12 cellular contexts compared by ENCODE assay signal in genomic region chr2:214575030-214575949, GRCh38.
DNase-seq lines count a peak whose midpoint lies in the region; ATAC-seq lines count a peak whose summit lies in the region.
"Had no signal": no experiment of that assay in that cellular context is flagged by ENCODE, and none has a peak within 500 bp of the region (broad histone marks: within the 10 kb centered on the region; RNA-seq: fewer than 3 reads in every experiment).

No MANE protein-coding gene starts in this region.

- ATAC-seq in HG03135 (IDR thresholded peaks at IDR 0.05; ENCODE audit: unreplicated experiment), result no peak
- ATAC-seq: stimulated activated naive CD8-positive, alpha-beta T cell treated with anti-CD3 and anti-CD28 coated beads, Interleukin-15, amount 100 ng/mL, for 72 hours had no signal

- in situ Hi-C loops in KBM-7 (cut with MboI; ENCODE audit: low pct_unique_long_range_greater_than_20kb, low sequenced_read_pairs), result no loop called here

- H3K27ac ChIP-seq in cingulate gyrus (ENCODE audit: low read depth, low read length), result peak overlapping the region; percentile 41
- H3K27ac ChIP-seq: right atrium auricular region had no signal

- DNase-seq in DMS153 treated with DMSO at 0.1 percent for 48 hours (lab: John Stamatoyannopoulos, UW; ENCODE audit: unreplicated experiment) (peak; percentile 16), KBM-7 (peak; percentile 29), nucleus accumbens (lab: John Stamatoyannopoulos, UW) (peak in 52 of 56 donors; percentile 11 to 87 (median 67)), HK-2 (ENCODE audit: unreplicated experiment) (no peak), HPDE6-E6E7 (ENCODE audit: extremely low spot score) (no peak)
- DNase-seq in stimulated activated CD4-positive, alpha-beta T cell treated with anti-CD3 and anti-CD28 coated beads, Interleukin-2, amount 100 ng/mL, for 48 hours, result no peak
- DNase-seq: dermis blood vessel endothelial cell; SK-N-SH; stimulated activated naive CD8-positive, alpha-beta T cell treated with anti-CD3 and anti-CD28 coated beads, Interleukin-15, amount 100 ng/mL, for 72 hours had no signal

Comparison
In these comparisons a context has a peak if more than half of its experiments do, and no peak if none do; other contexts are left out.
1. DNase-seq: peak in DMS153 treated with DMSO at 0.1 percent for 48 hours (single experiment), KBM-7 (single experiment) and nucleus accumbens (52 of 56); none in stimulated activated CD4-positive, alpha-beta T cell treated with anti-CD3 and anti-CD28 coated beads, Interleukin-2, amount 100 ng/mL, for 48 hours (0 of 2), HK-2 (single experiment) and HPDE6-E6E7 (single experiment).